ENCODE assay signal across 18 cellular contexts in genomic region chr2:23145460-23145859, GRCh38.
A peak's percentile ranks its signal among the peaks of the same experiment; 100 is the strongest.
DNase-seq lines count a peak whose midpoint lies in the region; ATAC-seq, FAIRE-seq and TF ChIP-seq lines count a peak whose summit lies in the region.
"Had no signal": no experiment of that assay in that cellular context is flagged by ENCODE, and none has a peak within 500 bp of the region (broad histone marks: within the 10 kb centered on the region; RNA-seq: fewer than 3 reads in every experiment).

No MANE protein-coding gene starts in this region.

- FAIRE-seq in D721Med (lab: Jason Lieb, UNC), result peak; percentile 6
- FAIRE-seq: G401.6, GM12892 had no signal

- no peak overlapping the region for H3K27ac Mint-ChIP-seq in endodermal cell
- H3K27ac Mint-ChIP-seq: CD14-positive monocyte; CD8-positive, alpha-beta memory T cell; GM23338; IgD-negative memory B cell had no signal

- no peaks in the 10 kb centered on the region for H3K9me3 Mint-ChIP-seq in endodermal cell
- H3K9me3 Mint-ChIP-seq: GM23338 had no signal

- peaks cover 7% of the 10 kb centered on the region for H3K27me3 Mint-ChIP-seq in endodermal cell (ENCODE audit: insufficient read depth)

- H3K4me1 Mint-ChIP-seq in endodermal cell, result peaks cover 21% of the 10 kb centered on the region
- H3K4me1 Mint-ChIP-seq: CD14-positive monocyte; CD8-positive, alpha-beta memory T cell; IgD-negative memory B cell had no signal

- H3K9me3 ChIP-seq in endodermal cell (ENCODE audit: control insufficient read depth, low read length) (no peaks in the 10 kb centered on the region), right lobe of liver (no peaks in the 10 kb centered on the region)
- H3K9me3 ChIP-seq: Caco-2 had no signal

- H3K36me3 ChIP-seq in endodermal cell (ENCODE audit: control insufficient read depth, insufficient read depth, low read length) (no peaks in the 10 kb centered on the region), right lobe of liver (no peaks in the 10 kb centered on the region)

- H3K4me3 ChIP-seq in endodermal cell (ENCODE audit: low read length) (no peak overlapping the region), right lobe of liver (no peak overlapping the region)
- H3K4me3 ChIP-seq: GM23338 had no signal

- peak in 3 of 4 donors; percentile 32 to 52 (median 35) for ATAC-seq in right lobe of liver
- ATAC-seq in GM18511 (IDR thresholded peaks at IDR 0.05; ENCODE audit: unreplicated experiment), result no peak
- ATAC-seq: GM23338 had no signal

- no peak for TF ChIP-seq POLR2A in right lobe of liver (IDR thresholded peaks at IDR 0.05)

- H3K9ac ChIP-seq in endodermal cell (ENCODE audit: extremely low read depth, low read length, poor library complexity, severe bottlenecking), result no peak overlapping the region

- H3K27ac ChIP-seq in endodermal cell (ENCODE audit: low read depth, low read length) (no peak overlapping the region), right lobe of liver (no peak overlapping the region)
- H3K27ac ChIP-seq: 22Rv1 had no signal

- peaks cover 25% of the 10 kb centered on the region for H3K27me3 ChIP-seq in endodermal cell (ENCODE audit: control insufficient read depth, insufficient read depth, low read length, poor library complexity, severe bottlenecking)
- H3K27me3 ChIP-seq in right lobe of liver, result no peaks in the 10 kb centered on the region

- TF ChIP-seq CTCF in D721Med (IDR thresholded peaks at IDR 0.05; ENCODE audit: insufficient read depth, missing control alignments) (no peak), endodermal cell (conservative IDR thresholded peaks at IDR 0.05) (peak; percentile 56), right lobe of liver (IDR thresholded peaks at IDR 0.05) (peak in 2 of 4 donors; percentile 17 to 41)

- DNase-seq in DMS53 (lab: John Stamatoyannopoulos, UW) (peak; percentile 4), DMS53 treated with DMSO at 0.1 percent for 48 hours (lab: John Stamatoyannopoulos, UW; ENCODE audit: unreplicated experiment) (no peak), D721Med (ENCODE audit: insufficient read length, low spot score) (no peak), endodermal cell (no peak), right lobe of liver (no peak), NCI-H187 treated with DMSO at 0.1 percent for 48 hours (lab: John Stamatoyannopoulos, UW) (no peak), CD1c-positive myeloid dendritic cell (ENCODE audit: extremely low spot score) (no peak)
- DNase-seq: Caco-2; CD8-positive, alpha-beta memory T cell; DMS79; H7 had no signal

- H3K4me3 Mint-ChIP-seq in endodermal cell, result no peak overlapping the region
- H3K4me3 Mint-ChIP-seq: CD14-positive monocyte; CD8-positive, alpha-beta memory T cell; GM23338; IgD-negative memory B cell had no signal

- intact Hi-C loops in right lobe of liver (cut with DNase I), result no loop called here

- peaks cover 8% of the 10 kb centered on the region for H3K4me1 ChIP-seq in endodermal cell (ENCODE audit: control insufficient read depth, insufficient read depth, low read length)
- peaks cover 0 to 8% (median 0%) of the 10 kb centered on the region in 4 donors for H3K4me1 ChIP-seq in right lobe of liver
- H3K4me1 ChIP-seq: Caco-2 had no signal

- H3K36me3 Mint-ChIP-seq in endodermal cell (ENCODE audit: low read depth), result no peaks in the 10 kb centered on the region
- H3K36me3 Mint-ChIP-seq: CD14-positive monocyte; CD8-positive, alpha-beta memory T cell; IgD-negative memory B cell had no signal
